Comparison of ENCODE assay signal across 19 cellular contexts in the genomic region with DNA sequence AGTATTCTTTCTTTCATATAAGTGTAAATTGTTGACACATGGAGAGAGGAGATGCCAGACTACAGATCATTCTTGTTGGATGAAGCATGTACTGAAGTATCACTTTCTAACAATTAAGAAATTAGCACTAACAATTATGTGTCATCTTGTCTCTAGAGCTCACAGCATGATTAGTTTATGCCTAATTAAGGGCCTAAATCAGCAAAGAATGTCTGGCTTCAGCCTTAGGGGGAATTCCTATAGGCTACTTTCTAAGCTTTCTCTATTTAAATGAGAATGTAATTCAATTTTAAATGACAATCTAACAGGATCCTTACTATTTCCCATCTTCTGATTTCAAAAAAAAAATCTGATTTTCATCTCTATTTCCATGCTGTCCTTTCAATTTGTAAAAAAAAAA.
DNase-seq lines count a peak whose midpoint lies in the region; ATAC-seq and TF ChIP-seq lines count a peak whose summit lies in the region.
"Had no signal": no experiment of that assay in that cellular context is flagged by ENCODE, and none has a peak within 500 bp of the region (broad histone marks: within the 10 kb centered on the region; RNA-seq: fewer than 3 reads in every experiment).

No MANE protein-coding gene starts in this region.

- TF ChIP-seq CTCF in neural progenitor cell (IDR thresholded peaks at IDR 0.05) (no peak), adrenal gland (IDR thresholded peaks at IDR 0.05) (no peak), hepatocyte (IDR thresholded peaks at IDR 0.05; ENCODE audit: poor library complexity) (no peak)

- H3K27me3 ChIP-seq in H7 (ENCODE audit: control insufficient read depth, insufficient read depth, low read length) (no peaks in the 10 kb centered on the region), iPS-18a (ENCODE audit: control insufficient read depth, insufficient read depth, low read length) (no peaks in the 10 kb centered on the region), neural progenitor cell (no peaks in the 10 kb centered on the region), adrenal gland (no peaks in the 10 kb centered on the region), hepatocyte (no peaks in the 10 kb centered on the region)

- no peak overlapping the region for H3K4me3 ChIP-seq in H7 (ENCODE audit: insufficient read depth, low read depth, low read length)
- peak overlapping the region; percentile 37 for H3K4me3 ChIP-seq in iPS-18a (ENCODE audit: low read length)
- H3K4me3 ChIP-seq in neural progenitor cell = no peak overlapping the region
- no peak overlapping the region for H3K4me3 ChIP-seq in adrenal gland
- no peak overlapping the region for H3K4me3 ChIP-seq in hepatocyte
- H3K4me3 ChIP-seq: BLaER1 treated with 17β-estradiol and CSF1 and Interleukin-3, amounts not matched to agents 10 nM and 100 nM; GM12878; GM23248 had no signal

- H3K27ac ChIP-seq in iPS-18a (ENCODE audit: low read length) (peak overlapping the region; percentile 19), neural progenitor cell (peak overlapping the region; percentile 21), adrenal gland (no peak overlapping the region), hepatocyte (no peak overlapping the region)
- H3K27ac ChIP-seq: BLaER1 treated with 17β-estradiol and CSF1 and Interleukin-3, amounts not matched to agents 10 nM and 100 nM; GM23248; HL-60 had no signal

- H4K20me1 ChIP-seq in neural progenitor cell (ENCODE audit: low read depth) (no peaks in the 10 kb centered on the region), hepatocyte (ENCODE audit: insufficient read depth, poor library complexity, severe bottlenecking) (no peaks in the 10 kb centered on the region)
- H4K20me1 ChIP-seq: BLaER1 treated with 17β-estradiol and CSF1 and Interleukin-3, amounts not matched to agents 10 nM and 100 nM had no signal

- H3K4me1 ChIP-seq in iPS-18a (ENCODE audit: control insufficient read depth, low read depth, low read length) (peaks cover 34% of the 10 kb centered on the region), neural progenitor cell (peaks cover 42% of the 10 kb centered on the region), adrenal gland (replicated peaks in 1 of 2) (no peaks in the 10 kb centered on the region), hepatocyte (ENCODE audit: insufficient read depth) (no peaks in the 10 kb centered on the region)

- no peak overlapping the region for H3K4me3 Mint-ChIP-seq in neural progenitor cell
- H3K4me3 Mint-ChIP-seq: CD4-positive, CD25-positive, alpha-beta regulatory T cell; HFFc6; IgD-negative memory B cell had no signal

- no peak for ATAC-seq in HG03565 (IDR thresholded peaks at IDR 0.05; ENCODE audit: unreplicated experiment)
- ATAC-seq: GM12878 had no signal

- peaks cover 7% of the 10 kb centered on the region for H3F3A ChIP-seq in neural progenitor cell (ENCODE audit: low read depth)

- H3K9me3 ChIP-seq in iPS-18a (ENCODE audit: control insufficient read depth, low read depth, low read length) = no peaks in the 10 kb centered on the region
- no peaks in the 10 kb centered on the region for H3K9me3 ChIP-seq in neural progenitor cell (ENCODE audit: low read depth)
- no peaks in the 10 kb centered on the region for H3K9me3 ChIP-seq in adrenal gland (replicated peaks in 1 of 3)
- H3K9me3 ChIP-seq in hepatocyte (ENCODE audit: low read depth) = no peaks in the 10 kb centered on the region
- H3K9me3 ChIP-seq: BLaER1 treated with 17β-estradiol and CSF1 and Interleukin-3, amounts not matched to agents 10 nM and 100 nM had no signal

- no peaks in the 10 kb centered on the region for H3K9me3 Mint-ChIP-seq in neural progenitor cell
- H3K9me3 Mint-ChIP-seq: HFFc6 had no signal

- peaks cover 2% of the 10 kb centered on the region for H3K4me1 Mint-ChIP-seq in neural progenitor cell
- H3K4me1 Mint-ChIP-seq: CD4-positive, CD25-positive, alpha-beta regulatory T cell; IgD-negative memory B cell had no signal

- H3K27me3 Mint-ChIP-seq in neural progenitor cell (ENCODE audit: insufficient read depth, low read depth) = no peaks in the 10 kb centered on the region
- H3K27me3 Mint-ChIP-seq: CD4-positive, CD25-positive, alpha-beta regulatory T cell; IgD-negative memory B cell had no signal

- no peaks in the 10 kb centered on the region for H3K9me2 ChIP-seq in hepatocyte (replicated peaks; ENCODE audit: insufficient read depth)

- no peak overlapping the region for H3K9ac ChIP-seq in iPS-18a (ENCODE audit: low read length)
- no peak overlapping the region for H3K9ac ChIP-seq in neural progenitor cell
- H3K9ac ChIP-seq: BLaER1 treated with 17β-estradiol and CSF1 and Interleukin-3, amounts not matched to agents 10 nM and 100 nM; GM23248 had no signal

- H3K36me3 ChIP-seq in H7 (replicated peaks; ENCODE audit: control insufficient read depth, insufficient read depth, low read length) (no peaks in the 10 kb centered on the region), iPS-18a (ENCODE audit: control insufficient read depth, low read depth, low read length) (no peaks in the 10 kb centered on the region), neural progenitor cell (no peaks in the 10 kb centered on the region), adrenal gland (replicated peaks in 1 of 2) (no peaks in the 10 kb centered on the region), hepatocyte (replicated peaks; ENCODE audit: insufficient read depth, low read depth) (no peaks in the 10 kb centered on the region)
- H3K36me3 ChIP-seq: BLaER1 treated with 17β-estradiol and CSF1 and Interleukin-3, amounts not matched to agents 10 nM and 100 nM had no signal

- no peaks in the 10 kb centered on the region for H3K36me3 Mint-ChIP-seq in neural progenitor cell
- H3K36me3 Mint-ChIP-seq: CD4-positive, CD25-positive, alpha-beta regulatory T cell; IgD-negative memory B cell had no signal

- no peak overlapping the region for H3K27ac Mint-ChIP-seq in neural progenitor cell
- H3K27ac Mint-ChIP-seq: CD4-positive, CD25-positive, alpha-beta regulatory T cell; HFFc6; IgD-negative memory B cell had no signal

- intact Hi-C loops in adrenal gland (cut with DNase I) = no loop called here

- DNase-seq in H7 (peak; percentile 4), NCI-H69 (lab: John Stamatoyannopoulos, UW) (peak; percentile 72), neural progenitor cell (ENCODE audit: low spot score) (peak; percentile 26), adrenal gland (no peak), hepatocyte (ENCODE audit: low spot score) (no peak), SW 1271 (lab: John Stamatoyannopoulos, UW) (no peak)
- DNase-seq: ACHN; CD4-positive, CD25-positive, alpha-beta regulatory T cell; DMS79; GM23248; HCEC 1CT; HFFc6; KG1 had no signal

- H3K79me2 ChIP-seq in neural progenitor cell (ENCODE audit: low read depth) = no peaks in the 10 kb centered on the region
- H3K79me2 ChIP-seq in hepatocyte = no peaks in the 10 kb centered on the region

- no peak overlapping the region for H2AFZ ChIP-seq in neural progenitor cell (replicated peaks)
- no peak overlapping the region for H2AFZ ChIP-seq in hepatocyte
- H2AFZ ChIP-seq: GM23248 had no signal

- TF ChIP-seq POLR2A in adrenal gland (IDR thresholded peaks at IDR 0.05) = no peak

- H3K4me2 ChIP-seq in neural progenitor cell (no peak overlapping the region), hepatocyte (no peak overlapping the region)
- H3K4me2 ChIP-seq: BLaER1 treated with 17β-estradiol and CSF1 and Interleukin-3, amounts not matched to agents 10 nM and 100 nM had no signal

Comparison
In these comparisons a context has a peak if more than half of its experiments do, and no peak if none do; other contexts are left out.
1. DNase-seq: peak in H7 (single experiment), NCI-H69 (single experiment) and neural progenitor cell (single experiment); none in adrenal gland (0 of 7), hepatocyte (single experiment) and SW 1271 (0 of 2).
2. H3K27ac ChIP-seq: peak in iPS-18a (single experiment) and neural progenitor cell (single experiment); none in adrenal gland (0 of 5) and hepatocyte (single experiment).